8 cellular contexts compared by ENCODE assay signal in genomic region chr22:37199839-37200161, GRCh38. TPM values are rescaled to one million over a fixed set of nuclear protein-coding genes. Genes with fewer than 3 reads are reported as not detected.
A peak's percentile ranks its signal among the peaks of the same experiment; 100 is the strongest.
DNase-seq lines count a peak whose midpoint lies in the region; ATAC-seq and TF ChIP-seq lines count a peak whose summit lies in the region.

No MANE protein-coding gene starts in this region.

- no peaks in the 10 kb centered on the region for H4K20me1 ChIP-seq in hepatocyte (ENCODE audit: insufficient read depth, poor library complexity, severe bottlenecking)

- H3K27me3 Mint-ChIP-seq in activated CD4-positive, alpha-beta T cell treated with anti-CD3 and anti-CD28 coated beads for 36 hours = no peaks in the 10 kb centered on the region

- no peak overlapping the region for H3K4me3 ChIP-seq in hepatocyte

- no peak for TF ChIP-seq CTCF in hepatocyte (IDR thresholded peaks at IDR 0.05; ENCODE audit: poor library complexity)

- intact Hi-C loops in activated CD4-positive, alpha-beta T cell treated with anti-CD3 and anti-CD28 coated beads for 36 hours (cut with DNase I, micrococcal nuclease) = loop anchor here (1.0 to 5.0 kb wide), 16 partner anchors 19 to 423 kb away; partner anchors contain the start of genes IFT27 (in 2 of the 2), IL2RB (in 1 of the 2), KCTD17 (in 1 of the 2) and MPST (in 1 of the 2)

- DNase-seq in activated CD4-positive, alpha-beta T cell treated with anti-CD3 and anti-CD28 coated beads for 36 hours = no peak
- DNase-seq in activated CD4-positive, alpha-beta T cell treated with anti-CD3 and anti-CD28 coated beads for 4 hours = no peak
- DNase-seq in SW480 (ENCODE audit: low spot score) = peak; percentile 30
- peak; percentile 65 for DNase-seq in hepatocyte (ENCODE audit: low spot score)
- no peak for DNase-seq in OCI-M1 (lab: John Stamatoyannopoulos, UW)
- no peak for DNase-seq in inferior parietal cortex (ENCODE audit: extremely low spot score)
- DNase-seq in activated gamma-delta T cell (lab: John Stamatoyannopoulos, UW) = no peak

- H3K36me3 Mint-ChIP-seq in activated CD4-positive, alpha-beta T cell treated with anti-CD3 and anti-CD28 coated beads for 36 hours (ENCODE audit: low read depth) = no peaks in the 10 kb centered on the region

- no peaks in the 10 kb centered on the region for H3K9me3 Mint-ChIP-seq in activated CD4-positive, alpha-beta T cell treated with anti-CD3 and anti-CD28 coated beads for 36 hours (ENCODE audit: low read depth)

- H3K4me1 ChIP-seq in hepatocyte (ENCODE audit: insufficient read depth) = peaks cover 35% of the 10 kb centered on the region

- ATAC-seq in activated CD4-positive, alpha-beta T cell treated with anti-CD3 and anti-CD28 coated beads for 36 hours = peak; percentile 4

- H3K79me2 ChIP-seq in hepatocyte = no peaks in the 10 kb centered on the region

- H3K4me2 ChIP-seq in hepatocyte = peak overlapping the region; percentile 75

- no peaks in the 10 kb centered on the region for H3K9me3 ChIP-seq in hepatocyte (ENCODE audit: low read depth)

- peak overlapping the region; percentile 84 for H3K27ac ChIP-seq in hepatocyte
- peak overlapping the region; percentile 67 for H3K27ac ChIP-seq in temporal lobe (ENCODE audit: low read depth, low read length)

- WGBS in hepatocyte (ENCODE audit: low lambda C conversion rate, missing lambda C conversion rate) = 34% methylated on average over 9 of the region's 9 CpGs

- CTCF ChIA-PET in activated CD4-positive, alpha-beta T cell treated with anti-CD3 and anti-CD28 coated beads for 36 hours (lab: Charles Lee) = interaction anchor here (0.6 to 4.6 kb wide), 48 partner anchors 10 to 424 kb away, joined by 3 to 37 read pairs (median 4); partner anchors contain the start of genes C1QTNF6, IFT27, IL2RB and MFNG

- H3K27me3 ChIP-seq in hepatocyte = no peaks in the 10 kb centered on the region

- POLR2A ChIA-PET in activated CD4-positive, alpha-beta T cell treated with anti-CD3 and anti-CD28 coated beads for 36 hours (lab: Charles Lee) = interaction anchor here (0.6 to 1.9 kb wide), 10 partner anchors 23 to 120 kb away, joined by 3 to 8 read pairs (median 3); no protein-coding TSS in a partner anchor

- H3K4me3 Mint-ChIP-seq in activated CD4-positive, alpha-beta T cell treated with anti-CD3 and anti-CD28 coated beads for 36 hours = peak overlapping the region; percentile 89

- H3K9me2 ChIP-seq in hepatocyte (replicated peaks; ENCODE audit: insufficient read depth) = no peaks in the 10 kb centered on the region

- peaks cover 34% of the 10 kb centered on the region for H3K4me1 Mint-ChIP-seq in activated CD4-positive, alpha-beta T cell treated with anti-CD3 and anti-CD28 coated beads for 36 hours

- peak overlapping the region; percentile 65 for H2AFZ ChIP-seq in hepatocyte

- no peaks in the 10 kb centered on the region for H3K36me3 ChIP-seq in hepatocyte (replicated peaks; ENCODE audit: insufficient read depth, low read depth)

- H3K27ac Mint-ChIP-seq in activated CD4-positive, alpha-beta T cell treated with anti-CD3 and anti-CD28 coated beads for 36 hours = peak overlapping the region; percentile 81

RNA-seq across cellular contexts. Expression of gene C1QTNF6, which starts 11.8 kb away (rescaled TPM):
- total RNA-seq in activated CD4-positive, alpha-beta T cell treated with anti-CD3 and anti-CD28 coated beads for 36 hours = 1 to 10 TPM; 8.4 to 8.7 TPM
- 17.9 and 23.6 TPM in 2 replicates for total RNA-seq in hepatocyte
- 29.7 and 39.1 TPM in 2 replicates for polyA plus RNA-seq in hepatocyte
- 2.0 TPM for total RNA-seq in temporal lobe

RNA-seq across cellular contexts. Expression of gene SSTR3, which starts 12.5 kb away (rescaled TPM):
- total RNA-seq in activated CD4-positive, alpha-beta T cell treated with anti-CD3 and anti-CD28 coated beads for 36 hours = 10 to 100 TPM; 14.8 to 15.6 TPM
- 1.3 and 2.8 TPM in 2 replicates for total RNA-seq in hepatocyte
- 0.47 and 0.97 TPM in 2 replicates for polyA plus RNA-seq in hepatocyte
- under 0.01 TPM for total RNA-seq in temporal lobe

RNA-seq across cellular contexts. Expression of gene RAC2, which starts 44.3 kb away (rescaled TPM):
- total RNA-seq in activated CD4-positive, alpha-beta T cell treated with anti-CD3 and anti-CD28 coated beads for 36 hours = 100 to 1,000 TPM; 692 to 930 TPM
- total RNA-seq in hepatocyte (4.7 and 10.5 TPM in 2 replicates), temporal lobe (0.25 TPM)
- polyA plus RNA-seq in hepatocyte = 9.9 and 11.3 TPM in 2 replicates

RNA-seq across cellular contexts. Expression of gene IL2RB, which starts 50.1 kb away (rescaled TPM):
- 100 to 1,000 TPM; 204 to 231 TPM for total RNA-seq in activated CD4-positive, alpha-beta T cell treated with anti-CD3 and anti-CD28 coated beads for 36 hours
- total RNA-seq in hepatocyte (0.57 and 1.1 TPM in 2 replicates), temporal lobe (0.25 TPM)
- 0.92 and 1.5 TPM in 2 replicates for polyA plus RNA-seq in hepatocyte

Comparison
In these comparisons a context has a peak if more than half of its experiments do, and no peak if none do; other contexts are left out.
1. DNase-seq: peak in SW480 (single experiment) and hepatocyte (single experiment); none in activated CD4-positive, alpha-beta T cell treated with anti-CD3 and anti-CD28 coated beads for 36 hours (single experiment), activated CD4-positive, alpha-beta T cell treated with anti-CD3 and anti-CD28 coated beads for 4 hours (0 of 2), OCI-M1 (single experiment), inferior parietal cortex (single experiment) and activated gamma-delta T cell (single experiment).
2. RNA of gene RAC2, which starts 44.3 kb away (total RNA-seq): 692 to 930 TPM in activated CD4-positive, alpha-beta T cell treated with anti-CD3 and anti-CD28 coated beads for 36 hours; 4.7 to 10.5 TPM in hepatocyte and 0.25 TPM in temporal lobe (single experiment); every median in the first group is over 10 times any median in the second.